In genomic region chr11:8871283-8871775, GRCh38 we compare ENCODE assay signal across 9 cellular contexts. TPM values are rescaled to one million over a fixed set of nuclear protein-coding genes. Genes with fewer than 3 reads are reported as not detected.
DNase-seq lines count a peak whose midpoint lies in the region; ATAC-seq, FAIRE-seq and TF ChIP-seq lines count a peak whose summit lies in the region.
"Had no signal": no experiment of that assay in that cellular context is flagged by ENCODE, and none has a peak within 500 bp of the region (broad histone marks: within the 10 kb centered on the region; RNA-seq: fewer than 3 reads in every experiment).

No MANE protein-coding gene starts in this region.

- TF ChIP-seq RAD21 in IMR-90 (IDR thresholded peaks at IDR 0.05; ENCODE audit: low read length), result no peak

- FAIRE-seq in frontal cortex (lab: Jason Lieb, UNC), result no peak
- FAIRE-seq: TTC549 had no signal

- H4K91ac ChIP-seq in IMR-90 (ENCODE audit: insufficient read depth, low read depth, low read length), result peak overlapping the region; percentile 81

- no CpG with 5 or more reads among the region's 15 CpGs for WGBS in IMR-90 (ENCODE audit: extremely low coverage in 2 of 2, insufficient read length in 1 of 2), 2 experiments

- no peaks in the 10 kb centered on the region for H3K9me3 ChIP-seq in IMR-90 (ENCODE audit: control insufficient read depth, insufficient read depth, low read length)
- H3K9me3 ChIP-seq in neuron (ENCODE audit: low read length), result no peaks in the 10 kb centered on the region

- H3K36me3 ChIP-seq in IMR-90 (ENCODE audit: control insufficient read depth, insufficient read depth, low read length) (no peaks in the 10 kb centered on the region), neuron (ENCODE audit: insufficient read depth, low read length) (no peaks in the 10 kb centered on the region)

- H3K56ac ChIP-seq in IMR-90 (ENCODE audit: extremely low read depth, insufficient read depth, low read length), result peak overlapping the region; percentile 95

- peaks cover 8% of the 10 kb centered on the region for H3K9me1 ChIP-seq in IMR-90 (ENCODE audit: insufficient read depth, low read length)

- H2BK120ac ChIP-seq in IMR-90 (ENCODE audit: low read depth, low read length), result peak overlapping the region; percentile 92

- peaks cover 18% of the 10 kb centered on the region; the same call in 1 of the 2 replicates for H4K20me1 ChIP-seq in IMR-90 (ENCODE audit: insufficient read depth, low read length)

- H3K4ac ChIP-seq in IMR-90 (ENCODE audit: low read depth, low read length), result peak overlapping the region; percentile 70

- dilution Hi-C loops in IMR-90 (cut with HindIII; ENCODE audit: low sequenced_read_pairs, unreplicated experiment), result no loop called here

- peaks cover 9% of the 10 kb centered on the region for H3K4me1 Mint-ChIP-seq in Calu3 (ENCODE audit: low read depth, unreplicated experiment)
- H3K4me1 Mint-ChIP-seq in activated CD4-positive, alpha-beta memory T cell treated with anti-CD3 and anti-CD28 coated beads for 36 hours (ENCODE audit: low read depth), result peaks cover 6% of the 10 kb centered on the region

- POLR2A ChIA-PET in IMR-90 (lab: Charles Lee; ENCODE audit: unreplicated experiment), result interaction anchor here (0.5 to 1.7 kb wide), 7 partner anchors 16 to 589 kb away, joined by 3 to 6 read pairs (median 3); a partner anchor contains a TSS
- POLR2A ChIA-PET in activated CD4-positive, alpha-beta memory T cell treated with anti-CD3 and anti-CD28 coated beads for 36 hours (lab: Charles Lee), result no interaction called here

- peak overlapping the region; percentile 69 to 75 for H4K8ac ChIP-seq in IMR-90 (ENCODE audit: low read depth in 2 of 2, low read length in 2 of 2)

- H3K14ac ChIP-seq in IMR-90 (replicated peaks; ENCODE audit: low read depth, low read length), result peak overlapping the region; percentile 93; the same call in 1 of the 2 replicates

- H3K27me3 Mint-ChIP-seq in Calu3 (ENCODE audit: unreplicated experiment), result no peaks in the 10 kb centered on the region
- H3K27me3 Mint-ChIP-seq in activated CD4-positive, alpha-beta memory T cell treated with anti-CD3 and anti-CD28 coated beads for 36 hours, result peaks cover 36% of the 10 kb centered on the region

- peaks cover 9 to 44% of the 10 kb centered on the region in 2 experiments; a peak in 3 of 4 replicates for H3K79me1 ChIP-seq in IMR-90 (ENCODE audit: low read depth in 1 of 2, low read length in 2 of 2)

- no peaks in the 10 kb centered on the region for H3K9me3 Mint-ChIP-seq in Calu3 (ENCODE audit: low read depth, unreplicated experiment)
- no peaks in the 10 kb centered on the region for H3K9me3 Mint-ChIP-seq in activated CD4-positive, alpha-beta memory T cell treated with anti-CD3 and anti-CD28 coated beads for 36 hours

- H4K5ac ChIP-seq in IMR-90 (ENCODE audit: low read depth, low read length), result 0 out of 2 replicates have a peak overlapping the region, but pooled peaks have one; percentile 65

- H3K4me2 ChIP-seq in IMR-90 (ENCODE audit: low read depth, low read length), result peak overlapping the region; percentile 84

- H3K27ac Mint-ChIP-seq in Calu3 (ENCODE audit: unreplicated experiment), result peak overlapping the region; percentile 15
- no peak overlapping the region for H3K27ac Mint-ChIP-seq in activated CD4-positive, alpha-beta memory T cell treated with anti-CD3 and anti-CD28 coated beads for 36 hours

- peak overlapping the region; percentile 92 for H3K27ac ChIP-seq in IMR-90 (ENCODE audit: insufficient read depth, low read length)

- TF ChIP-seq POLR2A in IMR-90 (IDR thresholded peaks at IDR 0.05; ENCODE audit: low read depth, low read length), result peak; percentile 66; the same call in 1 of the 2 replicates

- H3K9ac ChIP-seq in IMR-90 (ENCODE audit: low read depth, low read length), result peak overlapping the region; percentile 76

- intact Hi-C loops in Calu3 (cut with micrococcal nuclease; ENCODE audit: unreplicated experiment) (no loop called here), IMR-90 (cut with micrococcal nuclease) (loop anchor here (1.0 to 5.0 kb wide), 5 partner anchors 36 to 182 kb away; partner anchors contain the start of gene TMEM9B)
- intact Hi-C loops in activated CD4-positive, alpha-beta memory T cell treated with anti-CD3 and anti-CD28 coated beads for 36 hours (cut with micrococcal nuclease), result no loop called here

- no peaks in the 10 kb centered on the region for H3K27me3 ChIP-seq in IMR-90 (ENCODE audit: control insufficient read depth, insufficient read depth, low read length)
- H3K27me3 ChIP-seq in neuron (ENCODE audit: insufficient read depth, low read length), result no peaks in the 10 kb centered on the region

- CTCF ChIA-PET in Calu3 (lab: Charles Lee), result interaction anchor here (1.2 kb wide), 1 partner anchor 9 kb away, joined by 11 read pairs; no protein-coding TSS in a partner anchor
- CTCF ChIA-PET in IMR-90 (lab: Yijun Ruan, JAX), result interaction anchor here (1.8 kb wide), 1 partner anchor 41 kb away, joined by 5 read pairs; no protein-coding TSS in a partner anchor
- CTCF ChIA-PET in activated CD4-positive, alpha-beta memory T cell treated with anti-CD3 and anti-CD28 coated beads for 36 hours (lab: Charles Lee), result no interaction called here

- BruUV-seq in Calu3 (replicated peaks; lab: Mats Ljungman, UMichigan) (no TSS peak), IMR-90 (replicated peaks; lab: Mats Ljungman, UMichigan) (no TSS peak)

- ATAC-seq in IMR-90 (ENCODE audit: low read depth), result peak; percentile 58
- ATAC-seq in activated CD4-positive, CD25-positive, alpha-beta regulatory T cell treated with anti-CD3 and anti-CD28 coated beads, Interleukin-2, amount 50 U/mL, for 24 hours, result no peak

- TF ChIP-seq CTCF in Calu3 (IDR thresholded peaks at IDR 0.05; ENCODE audit: unreplicated experiment) (no peak), IMR-90 (conservative IDR thresholded peaks at IDR 0.05; ENCODE audit: low read depth, low read length) (no peak)

- peak overlapping the region; percentile 80; the same call in 1 of the 2 replicates for H3K23ac ChIP-seq in IMR-90 (ENCODE audit: low read depth, low read length)

- peak overlapping the region; percentile 54; the same call in 1 of the 2 replicates for H2BK20ac ChIP-seq in IMR-90 (ENCODE audit: low read depth, low read length)

- peak; percentile 16 for DNase-seq in Calu3
- DNase-seq in IMR-90, result peak; percentile 94
- DNase-seq in activated CD4-positive, alpha-beta memory T cell treated with anti-CD3 and anti-CD28 coated beads for 36 hours, result no peak
- peak; percentile 50 to 54 for DNase-seq in frontal cortex (ENCODE audit: low spot score in 2 of 2)
- no peak for DNase-seq in activated gamma-delta T cell treated with Interleukin-2 at 50 U/mL for 16 hours
- no peak for DNase-seq in NOMO-1 (lab: John Stamatoyannopoulos, UW; ENCODE audit: unreplicated experiment in 2 of 2)

- H3K4me1 ChIP-seq in IMR-90 (ENCODE audit: control insufficient read depth, insufficient read depth, low read length) (peaks cover 12% of the 10 kb centered on the region), neuron (ENCODE audit: insufficient read depth, low read length) (peaks cover 12% of the 10 kb centered on the region)

- in situ Hi-C loops in IMR-90 (cut with MboI; ENCODE audit: low sequenced_read_pairs), result no loop called here

- no peak overlapping the region for H2AK9ac ChIP-seq in IMR-90 (replicated peaks; ENCODE audit: low read depth, low read length, poor library complexity)

- H3K36me3 Mint-ChIP-seq in Calu3 (ENCODE audit: insufficient read depth, unreplicated experiment), result no peaks in the 10 kb centered on the region
- no peaks in the 10 kb centered on the region for H3K36me3 Mint-ChIP-seq in activated CD4-positive, alpha-beta memory T cell treated with anti-CD3 and anti-CD28 coated beads for 36 hours

- H2AFZ ChIP-seq in IMR-90 (replicated peaks; ENCODE audit: low read length, poor library complexity) (peak overlapping the region; percentile 86), neuron (ENCODE audit: low read depth, low read length) (peak overlapping the region; percentile 90)

- peak overlapping the region; percentile 80 for H3K4me3 Mint-ChIP-seq in Calu3 (ENCODE audit: low read depth, unreplicated experiment)
- H3K4me3 Mint-ChIP-seq in activated CD4-positive, alpha-beta memory T cell treated with anti-CD3 and anti-CD28 coated beads for 36 hours, result peak overlapping the region; percentile 16

- peak overlapping the region; percentile 51 for H3K4me3 ChIP-seq in IMR-90 (ENCODE audit: insufficient read depth, low read depth, low read length)
- peak overlapping the region; percentile 61 for H3K4me3 ChIP-seq in neuron (ENCODE audit: low read length)

- H2BK5ac ChIP-seq in IMR-90 (ENCODE audit: low read depth, low read length, poor library complexity, severe bottlenecking), result peak overlapping the region; percentile 77

- H3K18ac ChIP-seq in IMR-90 (ENCODE audit: low read depth, low read length), result peak overlapping the region; percentile 77

- H2BK15ac ChIP-seq in IMR-90 (ENCODE audit: low read depth, low read length), result peak overlapping the region; percentile 60; the same call in 1 of the 3 replicates

- H2AK5ac ChIP-seq in IMR-90 (ENCODE audit: low read depth, low read length), result no peak overlapping the region

TF ChIP-seq in IMR-90, 13 proteins besides CTCF, POLR2A, EP300 and RAD21:
- TF ChIP-seq USF2 (IDR thresholded peaks at IDR 0.05; ENCODE audit: low read depth, low read length) (peak; percentile 93), RFX5 (IDR thresholded peaks at IDR 0.05; ENCODE audit: low read depth, low read length) (no peak), MAFK (IDR thresholded peaks at IDR 0.05; ENCODE audit: low read depth, low read length) (no peak), MXI1 (IDR thresholded peaks at IDR 0.05; ENCODE audit: borderline replicate concordance, low read depth, low read length) (0 out of 2 replicates have a peak, but pooled peaks have one; percentile 21), BHLHE40 (IDR thresholded peaks at IDR 0.05; ENCODE audit: low read depth, low read length) (peak; percentile 79), SMC3 (IDR thresholded peaks at IDR 0.05; ENCODE audit: low read depth, low read length) (peak; percentile 22; the same call in 1 of the 2 replicates), RCOR1 (IDR thresholded peaks at IDR 0.05; ENCODE audit: insufficient replicate concordance, low read length) (no peak), FOS (IDR thresholded peaks at IDR 0.05; ENCODE audit: low read depth, low read length) (no peak)

RNA-seq across cellular contexts. Expression of gene AKIP1, which starts 39.7 kb away (rescaled TPM):
- total RNA-seq in Calu3 (2022) (23.0 and 26.8 TPM in 2 replicates), IMR-90 (2012; rRNA removed) (27.8 and 33.9 TPM in 2 replicates), frontal cortex (22.4 TPM)
- 30.6 and 36.0 TPM in 2 replicates for polyA plus RNA-seq in IMR-90 (2012; rRNA removed)
- 41.0 and 45.6 TPM in 2 replicates for polyA plus RNA-seq in IMR-90 (2012; cell fraction: cytosol; rRNA removed)
- polyA plus RNA-seq in IMR-90 (2012; cell fraction: nucleus; rRNA removed; ENCODE audit: low replicate concordance), result 18.1 and 30.7 TPM in 2 replicates
- total RNA-seq in activated CD4-positive, alpha-beta memory T cell treated with anti-CD3 and anti-CD28 coated beads for 36 hours, result 10 to 100 TPM; 37.9 to 39.9 TPM

Comparison
In these comparisons a context has a peak if more than half of its experiments do, and no peak if none do; other contexts are left out.
1. DNase-seq: peak in Calu3 (single experiment), IMR-90 (single experiment) and frontal cortex (2 of 2); none in activated CD4-positive, alpha-beta memory T cell treated with anti-CD3 and anti-CD28 coated beads for 36 hours (single experiment), activated gamma-delta T cell treated with Interleukin-2 at 50 U/mL for 16 hours (single experiment) and NOMO-1 (0 of 2).